ENCODE assay signal across 1 cellular context in the genomic region with DNA sequence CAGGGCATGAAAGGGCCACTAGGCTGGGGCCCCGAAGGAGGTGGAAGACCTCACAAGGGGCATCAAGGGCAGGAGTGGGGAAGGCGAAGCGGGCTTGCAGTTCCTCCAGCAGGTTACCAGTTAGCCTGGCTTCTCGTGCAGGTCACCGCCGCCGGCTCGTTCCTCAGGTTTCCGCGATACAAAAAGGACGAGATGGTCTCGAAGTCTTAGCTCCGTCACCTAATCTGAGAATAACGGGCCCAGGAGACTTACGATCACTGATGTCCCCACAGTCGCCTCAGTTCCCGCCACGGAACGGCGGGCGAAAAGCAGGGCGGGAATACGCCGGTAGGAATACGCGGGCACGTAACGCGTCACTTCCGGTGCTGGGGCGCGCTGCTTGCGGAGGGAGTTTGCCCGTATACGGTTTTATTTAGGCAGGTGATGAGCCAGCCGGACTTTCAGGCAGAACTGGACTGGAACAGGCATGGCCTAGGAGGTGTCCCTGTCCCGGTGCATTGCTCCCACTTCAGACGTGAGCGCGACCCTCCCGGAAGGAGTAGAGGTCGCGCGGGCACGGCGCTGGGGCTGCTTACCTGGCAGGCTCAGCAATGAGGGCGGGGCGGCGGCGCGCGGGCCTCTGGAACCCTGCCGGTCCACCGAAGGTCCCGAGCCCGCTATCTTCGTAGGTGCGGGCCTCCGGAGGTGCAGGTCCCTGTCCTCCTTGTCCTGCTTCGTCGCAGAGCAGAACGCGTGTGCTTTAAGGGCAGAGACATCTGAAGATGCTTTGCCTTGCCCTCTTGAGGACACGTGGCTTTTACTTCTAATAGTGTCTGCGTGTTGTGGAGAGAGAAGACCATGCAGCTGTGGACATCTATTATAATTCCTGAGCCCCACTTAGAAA.
TF ChIP-seq lines count a peak whose summit lies in the region.

A gene with protein sequence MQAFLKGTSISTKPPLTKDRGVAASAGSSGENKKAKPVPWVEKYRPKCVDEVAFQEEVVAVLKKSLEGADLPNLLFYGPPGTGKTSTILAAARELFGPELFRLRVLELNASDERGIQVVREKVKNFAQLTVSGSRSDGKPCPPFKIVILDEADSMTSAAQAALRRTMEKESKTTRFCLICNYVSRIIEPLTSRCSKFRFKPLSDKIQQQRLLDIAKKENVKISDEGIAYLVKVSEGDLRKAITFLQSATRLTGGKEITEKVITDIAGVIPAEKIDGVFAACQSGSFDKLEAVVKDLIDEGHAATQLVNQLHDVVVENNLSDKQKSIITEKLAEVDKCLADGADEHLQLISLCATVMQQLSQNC (minus strand): TSS at position 310 of the 883 bp plus-strand sequence. CDS start 1,769 bp downstream, outside the sequence.

TF ChIP-seq in HepG2, 621 proteins besides CTCF, POLR2A, EP300 and RAD21 (continued from another document and continues in another):
- TF ChIP-seq, protein P1, sequence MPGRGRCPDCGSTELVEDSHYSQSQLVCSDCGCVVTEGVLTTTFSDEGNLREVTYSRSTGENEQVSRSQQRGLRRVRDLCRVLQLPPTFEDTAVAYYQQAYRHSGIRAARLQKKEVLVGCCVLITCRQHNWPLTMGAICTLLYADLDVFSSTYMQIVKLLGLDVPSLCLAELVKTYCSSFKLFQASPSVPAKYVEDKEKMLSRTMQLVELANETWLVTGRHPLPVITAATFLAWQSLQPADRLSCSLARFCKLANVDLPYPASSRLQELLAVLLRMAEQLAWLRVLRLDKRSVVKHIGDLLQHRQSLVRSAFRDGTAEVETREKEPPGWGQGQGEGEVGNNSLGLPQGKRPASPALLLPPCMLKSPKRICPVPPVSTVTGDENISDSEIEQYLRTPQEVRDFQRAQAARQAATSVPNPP (CRISPR knock-in tag; IDR thresholded peaks at IDR 0.05): peak; percentile 76; the same call in 1 of the 2 replicates
- TF ChIP-seq, protein P2, sequence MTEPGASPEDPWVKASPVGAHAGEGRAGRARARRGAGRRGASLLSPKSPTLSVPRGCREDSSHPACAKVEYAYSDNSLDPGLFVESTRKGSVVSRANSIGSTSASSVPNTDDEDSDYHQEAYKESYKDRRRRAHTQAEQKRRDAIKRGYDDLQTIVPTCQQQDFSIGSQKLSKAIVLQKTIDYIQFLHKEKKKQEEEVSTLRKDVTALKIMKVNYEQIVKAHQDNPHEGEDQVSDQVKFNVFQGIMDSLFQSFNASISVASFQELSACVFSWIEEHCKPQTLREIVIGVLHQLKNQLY (CRISPR knock-in tag; IDR thresholded peaks at IDR 0.05): no peak
- TF ChIP-seq, protein P3, sequence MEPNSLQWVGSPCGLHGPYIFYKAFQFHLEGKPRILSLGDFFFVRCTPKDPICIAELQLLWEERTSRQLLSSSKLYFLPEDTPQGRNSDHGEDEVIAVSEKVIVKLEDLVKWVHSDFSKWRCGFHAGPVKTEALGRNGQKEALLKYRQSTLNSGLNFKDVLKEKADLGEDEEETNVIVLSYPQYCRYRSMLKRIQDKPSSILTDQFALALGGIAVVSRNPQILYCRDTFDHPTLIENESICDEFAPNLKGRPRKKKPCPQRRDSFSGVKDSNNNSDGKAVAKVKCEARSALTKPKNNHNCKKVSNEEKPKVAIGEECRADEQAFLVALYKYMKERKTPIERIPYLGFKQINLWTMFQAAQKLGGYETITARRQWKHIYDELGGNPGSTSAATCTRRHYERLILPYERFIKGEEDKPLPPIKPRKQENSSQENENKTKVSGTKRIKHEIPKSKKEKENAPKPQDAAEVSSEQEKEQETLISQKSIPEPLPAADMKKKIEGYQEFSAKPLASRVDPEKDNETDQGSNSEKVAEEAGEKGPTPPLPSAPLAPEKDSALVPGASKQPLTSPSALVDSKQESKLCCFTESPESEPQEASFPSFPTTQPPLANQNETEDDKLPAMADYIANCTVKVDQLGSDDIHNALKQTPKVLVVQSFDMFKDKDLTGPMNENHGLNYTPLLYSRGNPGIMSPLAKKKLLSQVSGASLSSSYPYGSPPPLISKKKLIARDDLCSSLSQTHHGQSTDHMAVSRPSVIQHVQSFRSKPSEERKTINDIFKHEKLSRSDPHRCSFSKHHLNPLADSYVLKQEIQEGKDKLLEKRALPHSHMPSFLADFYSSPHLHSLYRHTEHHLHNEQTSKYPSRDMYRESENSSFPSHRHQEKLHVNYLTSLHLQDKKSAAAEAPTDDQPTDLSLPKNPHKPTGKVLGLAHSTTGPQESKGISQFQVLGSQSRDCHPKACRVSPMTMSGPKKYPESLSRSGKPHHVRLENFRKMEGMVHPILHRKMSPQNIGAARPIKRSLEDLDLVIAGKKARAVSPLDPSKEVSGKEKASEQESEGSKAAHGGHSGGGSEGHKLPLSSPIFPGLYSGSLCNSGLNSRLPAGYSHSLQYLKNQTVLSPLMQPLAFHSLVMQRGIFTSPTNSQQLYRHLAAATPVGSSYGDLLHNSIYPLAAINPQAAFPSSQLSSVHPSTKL (CRISPR knock-in tag; IDR thresholded peaks at IDR 0.05): peak; percentile 68
- TF ChIP-seq PLRG1 (conservative IDR thresholded peaks at IDR 0.05) (no peak), ZBTB7B (CRISPR knock-in tag; IDR thresholded peaks at IDR 0.05) (no peak), FOXA3 (CRISPR knock-in tag; IDR thresholded peaks at IDR 0.05) (peak; percentile 36; the same call in 1 of the 2 replicates), KLF11 (CRISPR knock-in tag; IDR thresholded peaks at IDR 0.05) (no peak; the same call in 1 of the 2 replicates), FOXP1 (IDR thresholded peaks at IDR 0.05) (no peak), FOXP1 (CRISPR knock-in tag; IDR thresholded peaks at IDR 0.05) (no peak), RFX5 (IDR thresholded peaks at IDR 0.05; ENCODE audit: low read depth, low read length) (no peak; the same call in 1 of the 2 replicates), ZNF605 (CRISPR knock-in tag; IDR thresholded peaks at IDR 0.05) (no peak; the same call in 1 of the 2 replicates), CEBPG (CRISPR knock-in tag; IDR thresholded peaks at IDR 0.05) (peak; percentile 40; the same call in 1 of the 2 replicates), CHCHD3 (CRISPR knock-in tag; IDR thresholded peaks at IDR 0.05) (peak; percentile 91; the same call in 1 of the 2 replicates), ZNF75D (CRISPR knock-in tag; IDR thresholded peaks at IDR 0.05; ENCODE audit: borderline replicate concordance) (peak; percentile 57; the same call in 1 of the 2 replicates), ZNF749 (CRISPR knock-in tag; IDR thresholded peaks at IDR 0.05; ENCODE audit: borderline replicate concordance) (peak; percentile 88; the same call in 1 of the 2 replicates), KDM2A (CRISPR knock-in tag; IDR thresholded peaks at IDR 0.05; ENCODE audit: borderline replicate concordance, low read depth) (peak; percentile 98), BRCA1 (CRISPR knock-in tag; IDR thresholded peaks at IDR 0.05) (no peak; the same call in 1 of the 2 replicates), ZNF382 (CRISPR knock-in tag; IDR thresholded peaks at IDR 0.05; ENCODE audit: borderline replicate concordance) (no peak), ZFYVE20 (CRISPR knock-in tag; IDR thresholded peaks at IDR 0.05; ENCODE audit: borderline replicate concordance, low read depth) (peak; percentile 57; the same call in 1 of the 2 replicates), ZFP82 (CRISPR knock-in tag; IDR thresholded peaks at IDR 0.05; ENCODE audit: borderline replicate concordance) (no peak)
- TF ChIP-seq, protein P4, sequence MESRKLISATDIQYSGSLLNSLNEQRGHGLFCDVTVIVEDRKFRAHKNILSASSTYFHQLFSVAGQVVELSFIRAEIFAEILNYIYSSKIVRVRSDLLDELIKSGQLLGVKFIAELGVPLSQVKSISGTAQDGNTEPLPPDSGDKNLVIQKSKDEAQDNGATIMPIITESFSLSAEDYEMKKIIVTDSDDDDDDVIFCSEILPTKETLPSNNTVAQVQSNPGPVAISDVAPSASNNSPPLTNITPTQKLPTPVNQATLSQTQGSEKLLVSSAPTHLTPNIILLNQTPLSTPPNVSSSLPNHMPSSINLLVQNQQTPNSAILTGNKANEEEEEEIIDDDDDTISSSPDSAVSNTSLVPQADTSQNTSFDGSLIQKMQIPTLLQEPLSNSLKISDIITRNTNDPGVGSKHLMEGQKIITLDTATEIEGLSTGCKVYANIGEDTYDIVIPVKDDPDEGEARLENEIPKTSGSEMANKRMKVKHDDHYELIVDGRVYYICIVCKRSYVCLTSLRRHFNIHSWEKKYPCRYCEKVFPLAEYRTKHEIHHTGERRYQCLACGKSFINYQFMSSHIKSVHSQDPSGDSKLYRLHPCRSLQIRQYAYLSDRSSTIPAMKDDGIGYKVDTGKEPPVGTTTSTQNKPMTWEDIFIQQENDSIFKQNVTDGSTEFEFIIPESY (CRISPR knock-in tag; IDR thresholded peaks at IDR 0.05): 0 out of 2 replicates have a peak, but pooled peaks have one; percentile 26
- TF ChIP-seq, protein P5, sequence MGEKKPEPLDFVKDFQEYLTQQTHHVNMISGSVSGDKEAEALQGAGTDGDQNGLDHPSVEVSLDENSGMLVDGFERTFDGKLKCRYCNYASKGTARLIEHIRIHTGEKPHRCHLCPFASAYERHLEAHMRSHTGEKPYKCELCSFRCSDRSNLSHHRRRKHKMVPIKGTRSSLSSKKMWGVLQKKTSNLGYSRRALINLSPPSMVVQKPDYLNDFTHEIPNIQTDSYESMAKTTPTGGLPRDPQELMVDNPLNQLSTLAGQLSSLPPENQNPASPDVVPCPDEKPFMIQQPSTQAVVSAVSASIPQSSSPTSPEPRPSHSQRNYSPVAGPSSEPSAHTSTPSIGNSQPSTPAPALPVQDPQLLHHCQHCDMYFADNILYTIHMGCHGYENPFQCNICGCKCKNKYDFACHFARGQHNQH (CRISPR knock-in tag; IDR thresholded peaks at IDR 0.05): peak; percentile 46; the same call in 1 of the 2 replicates
- TF ChIP-seq, protein P6, sequence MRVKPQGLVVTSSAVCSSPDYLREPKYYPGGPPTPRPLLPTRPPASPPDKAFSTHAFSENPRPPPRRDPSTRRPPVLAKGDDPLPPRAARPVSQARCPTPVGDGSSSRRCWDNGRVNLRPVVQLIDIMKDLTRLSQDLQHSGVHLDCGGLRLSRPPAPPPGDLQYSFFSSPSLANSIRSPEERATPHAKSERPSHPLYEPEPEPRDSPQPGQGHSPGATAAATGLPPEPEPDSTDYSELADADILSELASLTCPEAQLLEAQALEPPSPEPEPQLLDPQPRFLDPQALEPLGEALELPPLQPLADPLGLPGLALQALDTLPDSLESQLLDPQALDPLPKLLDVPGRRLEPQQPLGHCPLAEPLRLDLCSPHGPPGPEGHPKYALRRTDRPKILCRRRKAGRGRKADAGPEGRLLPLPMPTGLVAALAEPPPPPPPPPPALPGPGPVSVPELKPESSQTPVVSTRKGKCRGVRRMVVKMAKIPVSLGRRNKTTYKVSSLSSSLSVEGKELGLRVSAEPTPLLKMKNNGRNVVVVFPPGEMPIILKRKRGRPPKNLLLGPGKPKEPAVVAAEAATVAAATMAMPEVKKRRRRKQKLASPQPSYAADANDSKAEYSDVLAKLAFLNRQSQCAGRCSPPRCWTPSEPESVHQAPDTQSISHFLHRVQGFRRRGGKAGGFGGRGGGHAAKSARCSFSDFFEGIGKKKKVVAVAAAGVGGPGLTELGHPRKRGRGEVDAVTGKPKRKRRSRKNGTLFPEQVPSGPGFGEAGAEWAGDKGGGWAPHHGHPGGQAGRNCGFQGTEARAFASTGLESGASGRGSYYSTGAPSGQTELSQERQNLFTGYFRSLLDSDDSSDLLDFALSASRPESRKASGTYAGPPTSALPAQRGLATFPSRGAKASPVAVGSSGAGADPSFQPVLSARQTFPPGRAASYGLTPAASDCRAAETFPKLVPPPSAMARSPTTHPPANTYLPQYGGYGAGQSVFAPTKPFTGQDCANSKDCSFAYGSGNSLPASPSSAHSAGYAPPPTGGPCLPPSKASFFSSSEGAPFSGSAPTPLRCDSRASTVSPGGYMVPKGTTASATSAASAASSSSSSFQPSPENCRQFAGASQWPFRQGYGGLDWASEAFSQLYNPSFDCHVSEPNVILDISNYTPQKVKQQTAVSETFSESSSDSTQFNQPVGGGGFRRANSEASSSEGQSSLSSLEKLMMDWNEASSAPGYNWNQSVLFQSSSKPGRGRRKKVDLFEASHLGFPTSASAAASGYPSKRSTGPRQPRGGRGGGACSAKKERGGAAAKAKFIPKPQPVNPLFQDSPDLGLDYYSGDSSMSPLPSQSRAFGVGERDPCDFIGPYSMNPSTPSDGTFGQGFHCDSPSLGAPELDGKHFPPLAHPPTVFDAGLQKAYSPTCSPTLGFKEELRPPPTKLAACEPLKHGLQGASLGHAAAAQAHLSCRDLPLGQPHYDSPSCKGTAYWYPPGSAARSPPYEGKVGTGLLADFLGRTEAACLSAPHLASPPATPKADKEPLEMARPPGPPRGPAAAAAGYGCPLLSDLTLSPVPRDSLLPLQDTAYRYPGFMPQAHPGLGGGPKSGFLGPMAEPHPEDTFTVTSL (CRISPR knock-in tag; IDR thresholded peaks at IDR 0.05; ENCODE audit: borderline replicate concordance): no peak
- TF ChIP-seq, protein P7, sequence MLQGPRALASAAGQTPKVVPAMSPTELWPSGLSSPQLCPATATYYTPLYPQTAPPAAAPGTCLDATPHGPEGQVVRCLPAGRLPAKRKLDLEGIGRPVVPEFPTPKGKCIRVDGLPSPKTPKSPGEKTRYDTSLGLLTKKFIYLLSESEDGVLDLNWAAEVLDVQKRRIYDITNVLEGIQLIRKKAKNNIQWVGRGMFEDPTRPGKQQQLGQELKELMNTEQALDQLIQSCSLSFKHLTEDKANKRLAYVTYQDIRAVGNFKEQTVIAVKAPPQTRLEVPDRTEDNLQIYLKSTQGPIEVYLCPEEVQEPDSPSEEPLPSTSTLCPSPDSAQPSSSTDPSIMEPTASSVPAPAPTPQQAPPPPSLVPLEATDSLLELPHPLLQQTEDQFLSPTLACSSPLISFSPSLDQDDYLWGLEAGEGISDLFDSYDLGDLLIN (CRISPR knock-in tag; IDR thresholded peaks at IDR 0.05; ENCODE audit: borderline replicate concordance): peak; percentile 97; the same call in 1 of the 2 replicates
- TF ChIP-seq, protein P8, sequence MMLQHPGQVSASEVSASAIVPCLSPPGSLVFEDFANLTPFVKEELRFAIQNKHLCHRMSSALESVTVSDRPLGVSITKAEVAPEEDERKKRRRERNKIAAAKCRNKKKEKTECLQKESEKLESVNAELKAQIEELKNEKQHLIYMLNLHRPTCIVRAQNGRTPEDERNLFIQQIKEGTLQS (CRISPR knock-in tag; IDR thresholded peaks at IDR 0.05): no peak; the same call in 1 of the 2 replicates
- TF ChIP-seq, protein P9, sequence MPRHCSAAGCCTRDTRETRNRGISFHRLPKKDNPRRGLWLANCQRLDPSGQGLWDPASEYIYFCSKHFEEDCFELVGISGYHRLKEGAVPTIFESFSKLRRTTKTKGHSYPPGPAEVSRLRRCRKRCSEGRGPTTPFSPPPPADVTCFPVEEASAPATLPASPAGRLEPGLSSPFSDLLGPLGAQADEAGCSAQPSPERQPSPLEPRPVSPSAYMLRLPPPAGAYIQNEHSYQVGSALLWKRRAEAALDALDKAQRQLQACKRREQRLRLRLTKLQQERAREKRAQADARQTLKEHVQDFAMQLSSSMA (CRISPR knock-in tag; IDR thresholded peaks at IDR 0.05): peak; percentile 85
- TF ChIP-seq, protein P10, sequence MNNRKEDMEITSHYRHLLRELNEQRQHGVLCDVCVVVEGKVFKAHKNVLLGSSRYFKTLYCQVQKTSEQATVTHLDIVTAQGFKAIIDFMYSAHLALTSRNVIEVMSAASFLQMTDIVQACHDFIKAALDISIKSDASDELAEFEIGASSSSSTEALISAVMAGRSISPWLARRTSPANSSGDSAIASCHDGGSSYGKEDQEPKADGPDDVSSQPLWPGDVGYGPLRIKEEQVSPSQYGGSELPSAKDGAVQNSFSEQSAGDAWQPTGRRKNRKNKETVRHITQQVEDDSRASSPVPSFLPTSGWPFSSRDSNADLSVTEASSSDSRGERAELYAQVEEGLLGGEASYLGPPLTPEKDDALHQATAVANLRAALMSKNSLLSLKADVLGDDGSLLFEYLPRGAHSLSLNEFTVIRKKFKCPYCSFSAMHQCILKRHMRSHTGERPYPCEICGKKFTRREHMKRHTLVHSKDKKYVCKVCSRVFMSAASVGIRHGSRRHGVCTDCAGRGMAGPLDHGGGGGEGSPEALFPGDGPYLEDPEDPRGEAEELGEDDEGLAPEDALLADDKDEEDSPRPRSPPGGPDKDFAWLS (CRISPR knock-in tag; IDR thresholded peaks at IDR 0.05; ENCODE audit: borderline replicate concordance): no peak
